Comparison of ENCODE assay signal across 8 cellular contexts in genomic region chr20:19974621-19975435, GRCh38. TPM values are rescaled to one million over a fixed set of nuclear protein-coding genes. Genes with fewer than 3 reads are reported as not detected.
DNase-seq lines count a peak whose midpoint lies in the region; ATAC-seq and TF ChIP-seq lines count a peak whose summit lies in the region.

No MANE protein-coding gene starts in this region.

- WGBS in adrenal gland, 4 donors = 1 to 10% (median 9%) methylated on average over 16 to 44 of the region's 44 CpGs
- WGBS in heart right ventricle, 2 donors = 5 to 13% methylated on average over 44 of the region's 44 CpGs

- H3K4me3 Mint-ChIP-seq in activated naive CD8-positive, alpha-beta T cell treated with anti-CD3 and anti-CD28 coated beads, Interleukin-2, amount 50 U/mL, for 24 hours = no peak overlapping the region

- H3K27me3 ChIP-seq in adrenal gland (no peaks in the 10 kb centered on the region), heart right ventricle (no peaks in the 10 kb centered on the region)

- TF ChIP-seq CTCF in adrenal gland (IDR thresholded peaks at IDR 0.05) = no peak
- peak in 1 of 9 donors; percentile 12 for TF ChIP-seq CTCF in heart right ventricle (IDR thresholded peaks at IDR 0.05)

- peak; percentile 73 to 93 (median 82) for ATAC-seq in heart right ventricle
- ATAC-seq in GM21515 (IDR thresholded peaks at IDR 0.05; ENCODE audit: unreplicated experiment) = no peak
- ATAC-seq in activated naive CD8-positive, alpha-beta T cell treated with anti-CD3 and anti-CD28 coated beads, Interleukin-2, amount 50 U/mL, for 24 hours = no peak
- ATAC-seq in GM19035 (IDR thresholded peaks at IDR 0.05; ENCODE audit: unreplicated experiment) = no peak

- intact Hi-C loops in adrenal gland (cut with DNase I) (no loop called here), heart right ventricle (cut with DNase I) (loop anchor here in 6 of 10 donors (5.0 to 10.0 kb wide), 8 partner anchors 33 to 280 kb away; partner anchors contain the start of gene RIN2 (in 1 of the 6))

- H3K4me3 ChIP-seq in adrenal gland = peak overlapping the region in 3 of 4 donors; percentile 8 to 68 (median 41)
- H3K4me3 ChIP-seq in heart right ventricle = peak overlapping the region; percentile 46 to 71 (median 59)

- no peak overlapping the region for H3K27ac Mint-ChIP-seq in activated naive CD8-positive, alpha-beta T cell treated with anti-CD3 and anti-CD28 coated beads, Interleukin-2, amount 50 U/mL, for 24 hours

- H3K9me3 ChIP-seq in adrenal gland (replicated peaks in 1 of 3) = no peaks in the 10 kb centered on the region
- no peaks in the 10 kb centered on the region for H3K9me3 ChIP-seq in heart right ventricle

- H3K4me1 ChIP-seq in adrenal gland (replicated peaks in 1 of 2) (peaks cover 39 to 43% of the 10 kb centered on the region in 2 donors), heart right ventricle (peaks cover 26 to 97% (median 74%) of the 10 kb centered on the region in 9 donors)

- DNase-seq in A172 (ENCODE audit: low spot score) (peak; percentile 65), LHCN-M2 (ENCODE audit: low read depth) (peak; percentile 81), adrenal gland (peak; percentile 88 to 95 (median 94)), heart right ventricle (peak; percentile 85 to 93), putamen (ENCODE audit: low spot score) (peak; percentile 92)
- no peak for DNase-seq in activated naive CD8-positive, alpha-beta T cell treated with anti-CD3 and anti-CD28 coated beads, Interleukin-2, amount 50 U/mL, for 24 hours

- H3K9me3 Mint-ChIP-seq in activated naive CD8-positive, alpha-beta T cell treated with anti-CD3 and anti-CD28 coated beads, Interleukin-2, amount 50 U/mL, for 24 hours = no peaks in the 10 kb centered on the region

- H3K36me3 ChIP-seq in adrenal gland (replicated peaks in 1 of 2) = no peaks in the 10 kb centered on the region
- peaks cover 0 to 82% (median 20%) of the 10 kb centered on the region in 9 donors for H3K36me3 ChIP-seq in heart right ventricle

- H3K27me3 Mint-ChIP-seq in activated naive CD8-positive, alpha-beta T cell treated with anti-CD3 and anti-CD28 coated beads, Interleukin-2, amount 50 U/mL, for 24 hours = no peaks in the 10 kb centered on the region

- peaks cover 7% of the 10 kb centered on the region for H3K4me1 Mint-ChIP-seq in activated naive CD8-positive, alpha-beta T cell treated with anti-CD3 and anti-CD28 coated beads, Interleukin-2, amount 50 U/mL, for 24 hours

- H3K36me3 Mint-ChIP-seq in activated naive CD8-positive, alpha-beta T cell treated with anti-CD3 and anti-CD28 coated beads, Interleukin-2, amount 50 U/mL, for 24 hours (ENCODE audit: low read depth) = no peaks in the 10 kb centered on the region

- H3K27ac ChIP-seq in adrenal gland = peak overlapping the region; percentile 74 to 94 (median 90)
- peak overlapping the region; percentile 88 to 97 (median 93) for H3K27ac ChIP-seq in heart right ventricle

- peak; percentile 28 to 81 for TF ChIP-seq POLR2A in adrenal gland (IDR thresholded peaks at IDR 0.05)

RNA-seq across cellular contexts. Expression of gene NAA20, which starts 42.3 kb away (rescaled TPM):
- total RNA-seq in A172 (2014; rRNA removed; shearing (Covaris generic)) = 92.8 and 106 TPM in 2 replicates
- total RNA-seq in LHCN-M2 (2014; rRNA removed) = 39.1 and 59.8 TPM in 2 replicates
- polyA plus RNA-seq in LHCN-M2 (2012) = 56.3 TPM
- total RNA-seq in adrenal gland = 10 to 100 TPM; 19.4 to 75.7 (median 49.4) TPM
- 100 to 1,000 TPM in 2 of 3 donors, 10 to 100 TPM in 1; 95.3 to 124 (median 115) TPM for polyA plus RNA-seq in adrenal gland
- total RNA-seq in heart right ventricle = 10 to 100 TPM; 53.7 to 68.0 (median 62.5) TPM
- polyA plus RNA-seq in heart right ventricle = 10 to 100 TPM; 96.4 to 98.1 TPM

Comparison
In these comparisons a context has a peak if more than half of its experiments do, and no peak if none do; other contexts are left out.
1. ATAC-seq: peak in heart right ventricle (8 of 8); none in GM21515 (single experiment), activated naive CD8-positive, alpha-beta T cell treated with anti-CD3 and anti-CD28 coated beads, Interleukin-2, amount 50 U/mL, for 24 hours (single experiment) and GM19035 (single experiment).
2. intact Hi-C loops: an anchor here in heart right ventricle (5.0 to 10.0 kb wide); none called in adrenal gland.